ENCODE assay signal across 17 cellular contexts in genomic region chr22:43957871-43958270, GRCh38. TPM values are rescaled to one million over a fixed set of nuclear protein-coding genes. Genes with fewer than 3 reads are reported as not detected.
DNase-seq lines count a peak whose midpoint lies in the region; ATAC-seq and TF ChIP-seq lines count a peak whose summit lies in the region.
"Had no signal": no experiment of that assay in that cellular context is flagged by ENCODE, and none has a peak within 500 bp of the region (broad histone marks: within the 10 kb centered on the region; RNA-seq: fewer than 3 reads in every experiment).

No MANE protein-coding gene starts in this region.

- H3K4me1 Mint-ChIP-seq in MCF 10A (ENCODE audit: insufficient read depth, unreplicated experiment): peaks cover 24% of the 10 kb centered on the region
- H3K4me1 Mint-ChIP-seq in activated T-helper 1 cell treated with anti-CD3 and anti-CD28 coated beads, Interleukin-12 subunit alpha, Interleukin-12 subunit beta, Interleukin-2, Interleukin-4 antibody, amounts not matched to agents 30 ng/mL and 10 ng/mL and 1 ng/mL, durations not matched to agents 14 hours and 24 hours and 36 hours (ENCODE audit: low read depth): peaks cover 32% of the 10 kb centered on the region
- H3K4me1 Mint-ChIP-seq in immature natural killer cell: peaks cover 38 to 55% of the 10 kb centered on the region in 2 donors

- no peak overlapping the region for H2AFZ ChIP-seq in SK-N-SH (ENCODE audit: low read depth)

- H3K27ac ChIP-seq in breast epithelium (no peak overlapping the region), upper lobe of right lung (no peak overlapping the region), SK-N-SH (ENCODE audit: low read depth in 2 of 2, low read length in 1 of 2) (no peak overlapping the region)
- H3K27ac ChIP-seq: tibial artery had no signal

- H3K27me3 ChIP-seq in breast epithelium (no peaks in the 10 kb centered on the region), upper lobe of right lung (no peaks in the 10 kb centered on the region), SK-N-SH (ENCODE audit: insufficient read depth) (no peaks in the 10 kb centered on the region)

- CTCF ChIA-PET in MCF 10A (lab: Yijun Ruan, JAX) (interaction anchor here (0.6 to 1.1 kb wide), 4 partner anchors 9 to 49 kb away, joined by 3 to 5 read pairs (median 3); no protein-coding TSS in a partner anchor), SK-N-SH (lab: Yijun Ruan, JAX) (interaction anchor here (1.4 kb wide), 1 partner anchor 124 kb away, joined by 3 read pairs; no protein-coding TSS in a partner anchor)

- H4K20me1 ChIP-seq in SK-N-SH (ENCODE audit: insufficient read depth): peaks cover 15% of the 10 kb centered on the region; the same call in 1 of the 2 replicates

- no peaks in the 10 kb centered on the region for H3K9me2 ChIP-seq in SK-N-SH

- H3K4me3 ChIP-seq in breast epithelium (no peak overlapping the region), upper lobe of right lung (no peak overlapping the region), SK-N-SH (ENCODE audit: low read depth in 2 of 2, low read length in 1 of 2) (no peak overlapping the region)
- H3K4me3 ChIP-seq: tibial artery had no signal

- no peak for TF ChIP-seq CTCF in MCF 10A (IDR thresholded peaks at IDR 0.05; ENCODE audit: unreplicated experiment)
- no peak for TF ChIP-seq CTCF in breast epithelium (IDR thresholded peaks at IDR 0.05)
- TF ChIP-seq CTCF in upper lobe of right lung (IDR thresholded peaks at IDR 0.05): no peak
- no peak for TF ChIP-seq CTCF in SK-N-SH (IDR thresholded peaks at IDR 0.05)

- H3K36me3 Mint-ChIP-seq in MCF 10A (ENCODE audit: insufficient read depth, unreplicated experiment) (peaks cover 7% of the 10 kb centered on the region), immature natural killer cell (no peaks in the 10 kb centered on the region)
- H3K36me3 Mint-ChIP-seq in activated T-helper 1 cell treated with anti-CD3 and anti-CD28 coated beads, Interleukin-12 subunit alpha, Interleukin-12 subunit beta, Interleukin-2, Interleukin-4 antibody, amounts not matched to agents 30 ng/mL and 10 ng/mL and 1 ng/mL, durations not matched to agents 14 hours and 24 hours and 36 hours (ENCODE audit: low read depth): peaks cover 4% of the 10 kb centered on the region

- H3K9me3 Mint-ChIP-seq in MCF 10A (ENCODE audit: unreplicated experiment) (no peaks in the 10 kb centered on the region), immature natural killer cell (no peaks in the 10 kb centered on the region)
- no peaks in the 10 kb centered on the region for H3K9me3 Mint-ChIP-seq in activated T-helper 1 cell treated with anti-CD3 and anti-CD28 coated beads, Interleukin-12 subunit alpha, Interleukin-12 subunit beta, Interleukin-2, Interleukin-4 antibody, amounts not matched to agents 30 ng/mL and 10 ng/mL and 1 ng/mL, durations not matched to agents 14 hours and 24 hours and 36 hours
- H3K9me3 Mint-ChIP-seq: activated CD8-positive, alpha-beta T cell treated with anti-CD3 and anti-CD28 coated beads for 36 hours; activated T-helper 17 cell treated with anti-CD3 and anti-CD28 coated beads, Interleukin-2, amount 50 U/mL, for 72 hours had no signal

- ATAC-seq in upper lobe of right lung (no peak), GM18511 (IDR thresholded peaks at IDR 0.05; ENCODE audit: unreplicated experiment) (no peak)
- ATAC-seq: activated CD8-positive, alpha-beta T cell treated with anti-CD3 and anti-CD28 coated beads for 36 hours; activated T-helper 17 cell treated with anti-CD3 and anti-CD28 coated beads, Interleukin-2, amount 50 U/mL, for 72 hours; sciatic nerve had no signal

- 64% methylated on average over 6 of the region's 11 CpGs for WGBS in SK-N-SH (ENCODE audit: low lambda C conversion rate)

- H3K79me2 ChIP-seq in SK-N-SH (ENCODE audit: insufficient read depth): peaks cover 66% of the 10 kb centered on the region

- H3K27ac Mint-ChIP-seq in MCF 10A (ENCODE audit: low read depth, unreplicated experiment): no peak overlapping the region
- no peak overlapping the region for H3K27ac Mint-ChIP-seq in activated T-helper 1 cell treated with anti-CD3 and anti-CD28 coated beads, Interleukin-12 subunit alpha, Interleukin-12 subunit beta, Interleukin-2, Interleukin-4 antibody, amounts not matched to agents 30 ng/mL and 10 ng/mL and 1 ng/mL, durations not matched to agents 14 hours and 24 hours and 36 hours
- H3K27ac Mint-ChIP-seq in immature natural killer cell: peak overlapping the region in 1 of 6 donors; percentile 78
- H3K27ac Mint-ChIP-seq: activated CD8-positive, alpha-beta T cell treated with anti-CD3 and anti-CD28 coated beads for 36 hours; activated T-helper 17 cell treated with anti-CD3 and anti-CD28 coated beads, Interleukin-2, amount 50 U/mL, for 72 hours had no signal

- intact Hi-C loops in MCF 10A (cut with micrococcal nuclease) (no loop called here), breast epithelium (cut with DNase I; ENCODE audit: low total_unique reads) (no loop called here), upper lobe of right lung (cut with DNase I) (no loop called here)
- intact Hi-C loops in activated T-helper 1 cell treated with anti-CD3 and anti-CD28 coated beads, Interleukin-12 subunit alpha, Interleukin-12 subunit beta, Interleukin-2, Interleukin-4 antibody, amounts not matched to agents 30 ng/mL and 10 ng/mL and 1 ng/mL, durations not matched to agents 14 hours and 24 hours and 36 hours (cut with micrococcal nuclease): no loop called here

- BruUV-seq in MCF 10A (replicated peaks; lab: Mats Ljungman, UMichigan): no TSS peak

- TF ChIP-seq EP300 in SK-N-SH (IDR thresholded peaks at IDR 0.05; ENCODE audit: borderline replicate concordance in 1 of 2, low read depth in 1 of 2, low read length in 1 of 2): no peak

- H3K36me3 ChIP-seq in breast epithelium: no peaks in the 10 kb centered on the region
- peaks cover 4% of the 10 kb centered on the region for H3K36me3 ChIP-seq in upper lobe of right lung
- peaks cover 0 to 6% of the 10 kb centered on the region in 2 experiments for H3K36me3 ChIP-seq in SK-N-SH (replicated peaks in 1 of 2; ENCODE audit: control insufficient read depth in 1 of 2, insufficient read depth in 2 of 2, low read length in 1 of 2)
- H3K36me3 ChIP-seq: tibial artery had no signal

- H3K9ac ChIP-seq in SK-N-SH: no peak overlapping the region

- H3K4me1 ChIP-seq in breast epithelium (peaks cover 0 to 10% of the 10 kb centered on the region in 2 donors), upper lobe of right lung (peaks cover 23% of the 10 kb centered on the region), SK-N-SH (ENCODE audit: control insufficient read depth in 1 of 2, insufficient read depth in 2 of 2, low read depth in 1 of 2, low read length in 1 of 2) (peaks cover 8 to 17% of the 10 kb centered on the region in 2 experiments; a peak in 3 of 4 replicates)

- DNase-seq in MCF 10A (ENCODE audit: unreplicated experiment) (peak; percentile 23), breast epithelium (ENCODE audit: low spot score in 2 of 2) (no peak), immature natural killer cell (no peak), upper lobe of right lung (peak; percentile 18), SK-N-SH (no peak), NCI-H187 (lab: John Stamatoyannopoulos, UW) (no peak)
- DNase-seq in activated T-helper 1 cell treated with anti-CD3 and anti-CD28 coated beads, Interleukin-12 subunit alpha, Interleukin-12 subunit beta, Interleukin-2, Interleukin-4 antibody, amounts not matched to agents 30 ng/mL and 10 ng/mL and 1 ng/mL, durations not matched to agents 14 hours and 24 hours and 36 hours (ENCODE audit: low spot score): no peak
- DNase-seq: activated CD8-positive, alpha-beta T cell treated with anti-CD3 and anti-CD28 coated beads for 36 hours; effector memory CD4-positive, alpha-beta T cell; mammary epithelial cell; NCI-H1048; SHP77; stimulated activated CD4-positive, alpha-beta T cell treated with anti-CD3 and anti-CD28 coated beads, Interleukin-4, amount 100 ng/mL, for 1 hour; tibial artery had no signal

- H3K9me3 ChIP-seq in breast epithelium (no peaks in the 10 kb centered on the region), upper lobe of right lung (no peaks in the 10 kb centered on the region), SK-N-SH (no peaks in the 10 kb centered on the region)
- H3K9me3 ChIP-seq: tibial artery had no signal

- no peak for TF ChIP-seq RAD21 in SK-N-SH (IDR thresholded peaks at IDR 0.05; ENCODE audit: low read length)

- no peak overlapping the region for H3K4me3 Mint-ChIP-seq in MCF 10A (ENCODE audit: unreplicated experiment)
- peak overlapping the region; percentile 53 for H3K4me3 Mint-ChIP-seq in activated T-helper 1 cell treated with anti-CD3 and anti-CD28 coated beads, Interleukin-12 subunit alpha, Interleukin-12 subunit beta, Interleukin-2, Interleukin-4 antibody, amounts not matched to agents 30 ng/mL and 10 ng/mL and 1 ng/mL, durations not matched to agents 14 hours and 24 hours and 36 hours
- peak overlapping the region in 4 of 5 donors; percentile 33 to 71 (median 48) for H3K4me3 Mint-ChIP-seq in immature natural killer cell
- H3K4me3 Mint-ChIP-seq: activated CD8-positive, alpha-beta T cell treated with anti-CD3 and anti-CD28 coated beads for 36 hours had no signal

- H3K27me3 Mint-ChIP-seq in MCF 10A (ENCODE audit: insufficient read depth, unreplicated experiment): no peaks in the 10 kb centered on the region
- H3K27me3 Mint-ChIP-seq in activated T-helper 1 cell treated with anti-CD3 and anti-CD28 coated beads, Interleukin-12 subunit alpha, Interleukin-12 subunit beta, Interleukin-2, Interleukin-4 antibody, amounts not matched to agents 30 ng/mL and 10 ng/mL and 1 ng/mL, durations not matched to agents 14 hours and 24 hours and 36 hours (ENCODE audit: insufficient read depth): no peaks in the 10 kb centered on the region
- peaks cover 1 to 5% (median 4%) of the 10 kb centered on the region in 3 donors for H3K27me3 Mint-ChIP-seq in immature natural killer cell (ENCODE audit: low read depth in 3 of 3)
- H3K27me3 Mint-ChIP-seq: activated CD8-positive, alpha-beta T cell treated with anti-CD3 and anti-CD28 coated beads for 36 hours; activated T-helper 17 cell treated with anti-CD3 and anti-CD28 coated beads, Interleukin-2, amount 50 U/mL, for 72 hours had no signal

- POLR2A ChIA-PET in MCF 10A (lab: Yijun Ruan, JAX) (no interaction called here), SK-N-SH (lab: Yijun Ruan, JAX) (no interaction called here)

- no peak overlapping the region for H3K4me2 ChIP-seq in SK-N-SH

- peaks cover 19% of the 10 kb centered on the region for H3F3A ChIP-seq in SK-N-SH (replicated peaks; ENCODE audit: insufficient read depth)

- TF ChIP-seq POLR2A in breast epithelium (IDR thresholded peaks at IDR 0.05): no peak

RNA-seq across cellular contexts. Expression of gene SAMM50, which starts 2.6 kb away (rescaled TPM):
- 26.1 and 29.5 TPM in 2 replicates for total RNA-seq in MCF 10A (2022)
- total RNA-seq in breast epithelium: 10 to 100 TPM; 36.1 to 40.6 (median 36.4) TPM
- 60.6 and 63.0 TPM in 2 replicates for total RNA-seq in activated T-helper 1 cell treated with anti-CD3 and anti-CD28 coated beads, Interleukin-12 subunit alpha, Interleukin-12 subunit beta, Interleukin-2, Interleukin-4 antibody, amounts not matched to agents 30 ng/mL and 10 ng/mL and 1 ng/mL, durations not matched to agents 14 hours and 24 hours and 36 hours
- 10 to 100 TPM; 80.6 to 88.8 (median 82.8) TPM for polyA plus RNA-seq in immature natural killer cell
- total RNA-seq in upper lobe of right lung: 25.7 TPM
- 46.7 and 49.6 TPM in 2 replicates for polyA plus RNA-seq in SK-N-SH (2012; rRNA removed)
- polyA plus RNA-seq in SK-N-SH (2012; cell fraction: cytosol; rRNA removed): 46.2 and 46.7 TPM in 2 replicates
- polyA plus RNA-seq in SK-N-SH (2012; cell fraction: nucleus; rRNA removed): 28.3 and 45.0 TPM in 2 replicates

RNA-seq across cellular contexts. Expression of gene PNPLA3, which starts 34.3 kb away (rescaled TPM):
- total RNA-seq in MCF 10A (2022) (4.1 and 4.2 TPM in 2 replicates), breast epithelium (1 to 10 TPM; 2.4 to 3.1 (median 2.9) TPM), upper lobe of right lung (3.7 TPM)
- total RNA-seq in activated T-helper 1 cell treated with anti-CD3 and anti-CD28 coated beads, Interleukin-12 subunit alpha, Interleukin-12 subunit beta, Interleukin-2, Interleukin-4 antibody, amounts not matched to agents 30 ng/mL and 10 ng/mL and 1 ng/mL, durations not matched to agents 14 hours and 24 hours and 36 hours: 0.86 and 1.6 TPM in 2 replicates
- polyA plus RNA-seq in immature natural killer cell (not detected), SK-N-SH (2012; rRNA removed) (2.4 and 3.2 TPM in 2 replicates)
- 1.2 and 1.9 TPM in 2 replicates for polyA plus RNA-seq in SK-N-SH (2012; cell fraction: cytosol; rRNA removed)
- 11.1 and 13.7 TPM in 2 replicates for polyA plus RNA-seq in SK-N-SH (2012; cell fraction: nucleus; rRNA removed)

Comparison
In these comparisons a context has a peak if more than half of its experiments do, and no peak if none do; other contexts are left out.
1. DNase-seq: peak in MCF 10A (single experiment) and upper lobe of right lung (single experiment); none in breast epithelium (0 of 2), activated T-helper 1 cell treated with anti-CD3 and anti-CD28 coated beads, Interleukin-12 subunit alpha, Interleukin-12 subunit beta, Interleukin-2, Interleukin-4 antibody, amounts not matched to agents 30 ng/mL and 10 ng/mL and 1 ng/mL, durations not matched to agents 14 hours and 24 hours and 36 hours (single experiment), immature natural killer cell (0 of 3), SK-N-SH (single experiment) and NCI-H187 (0 of 2).